1 cellular context compared by ENCODE assay signal in the genomic region with DNA sequence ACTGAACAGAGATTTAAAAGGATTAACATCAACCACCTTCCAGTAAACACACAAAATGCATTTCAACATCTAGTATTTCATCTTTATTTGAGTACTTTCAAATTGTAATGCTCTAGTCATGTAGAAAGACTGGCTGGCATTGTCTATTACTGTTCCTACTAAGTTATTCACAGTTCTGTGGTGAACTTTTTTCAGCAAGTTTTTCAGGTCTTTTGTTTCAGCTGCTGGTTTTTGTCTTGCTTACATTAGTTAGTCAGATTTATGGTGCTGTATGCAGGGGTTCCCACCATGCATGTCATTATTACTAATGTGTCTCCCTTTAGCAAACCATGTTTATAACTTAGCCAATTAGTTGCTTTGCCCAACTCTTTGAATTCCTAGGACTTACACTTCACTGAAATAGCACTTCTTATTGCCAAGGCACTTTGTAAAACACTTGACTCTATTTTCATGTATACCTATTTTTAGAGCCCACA.
TF ChIP-seq lines count a peak whose summit lies in the region.

No MANE protein-coding gene starts in this region.

TF ChIP-seq in GM23338, 12 proteins besides CTCF, POLR2A, EP300 and RAD21:
- TF ChIP-seq ZNF331 (CRISPR knock-in tag; IDR thresholded peaks at IDR 0.05; ENCODE audit: low read depth) (no peak), STAT1 (IDR thresholded peaks at IDR 0.05; ENCODE audit: unreplicated experiment) (no peak), EZH2phosphoT487 (IDR thresholded peaks at IDR 0.05; ENCODE audit: unreplicated experiment) (no peak), NANOG (IDR thresholded peaks at IDR 0.05; ENCODE audit: borderline replicate concordance) (no peak), POLR2AphosphoS5 (IDR thresholded peaks at IDR 0.05; ENCODE audit: low read depth) (no peak), EZH2 (IDR thresholded peaks at IDR 0.05; ENCODE audit: low read depth, unreplicated experiment) (no peak), CREB1 (CRISPR knock-in tag; IDR thresholded peaks at IDR 0.05; ENCODE audit: low read depth) (no peak)
- TF ChIP-seq, protein P1, sequence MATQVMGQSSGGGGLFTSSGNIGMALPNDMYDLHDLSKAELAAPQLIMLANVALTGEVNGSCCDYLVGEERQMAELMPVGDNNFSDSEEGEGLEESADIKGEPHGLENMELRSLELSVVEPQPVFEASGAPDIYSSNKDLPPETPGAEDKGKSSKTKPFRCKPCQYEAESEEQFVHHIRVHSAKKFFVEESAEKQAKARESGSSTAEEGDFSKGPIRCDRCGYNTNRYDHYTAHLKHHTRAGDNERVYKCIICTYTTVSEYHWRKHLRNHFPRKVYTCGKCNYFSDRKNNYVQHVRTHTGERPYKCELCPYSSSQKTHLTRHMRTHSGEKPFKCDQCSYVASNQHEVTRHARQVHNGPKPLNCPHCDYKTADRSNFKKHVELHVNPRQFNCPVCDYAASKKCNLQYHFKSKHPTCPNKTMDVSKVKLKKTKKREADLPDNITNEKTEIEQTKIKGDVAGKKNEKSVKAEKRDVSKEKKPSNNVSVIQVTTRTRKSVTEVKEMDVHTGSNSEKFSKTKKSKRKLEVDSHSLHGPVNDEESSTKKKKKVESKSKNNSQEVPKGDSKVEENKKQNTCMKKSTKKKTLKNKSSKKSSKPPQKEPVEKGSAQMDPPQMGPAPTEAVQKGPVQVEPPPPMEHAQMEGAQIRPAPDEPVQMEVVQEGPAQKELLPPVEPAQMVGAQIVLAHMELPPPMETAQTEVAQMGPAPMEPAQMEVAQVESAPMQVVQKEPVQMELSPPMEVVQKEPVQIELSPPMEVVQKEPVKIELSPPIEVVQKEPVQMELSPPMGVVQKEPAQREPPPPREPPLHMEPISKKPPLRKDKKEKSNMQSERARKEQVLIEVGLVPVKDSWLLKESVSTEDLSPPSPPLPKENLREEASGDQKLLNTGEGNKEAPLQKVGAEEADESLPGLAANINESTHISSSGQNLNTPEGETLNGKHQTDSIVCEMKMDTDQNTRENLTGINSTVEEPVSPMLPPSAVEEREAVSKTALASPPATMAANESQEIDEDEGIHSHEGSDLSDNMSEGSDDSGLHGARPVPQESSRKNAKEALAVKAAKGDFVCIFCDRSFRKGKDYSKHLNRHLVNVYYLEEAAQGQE (IDR thresholded peaks at IDR 0.05; ENCODE audit: unreplicated experiment): no peak
